ENCODE assay signal across 20 cellular contexts in genomic region chr15:73787621-73788020, GRCh38. TPM values are rescaled to one million over a fixed set of nuclear protein-coding genes. Genes with fewer than 3 reads are reported as not detected.
"Had no signal": no experiment of that assay in that cellular context is flagged by ENCODE, and none has a peak within 500 bp of the region (broad histone marks: within the 10 kb centered on the region; RNA-seq: fewer than 3 reads in every experiment).

No MANE protein-coding gene starts in this region.

- H3K27ac Mint-ChIP-seq: endodermal cell; naive thymus-derived CD4-positive, alpha-beta T cell had no signal

- H3K36me3 ChIP-seq: heart left ventricle, ovary had no signal

- H3K27ac ChIP-seq: heart left ventricle, ovary had no signal

- H3K27me3 ChIP-seq: heart left ventricle, ovary had no signal

- H3K9me3 ChIP-seq: heart left ventricle, ovary had no signal

- H3K4me3 Mint-ChIP-seq: endodermal cell; naive thymus-derived CD4-positive, alpha-beta T cell had no signal

- FAIRE-seq: colon, endothelial cell of umbilical vein, frontal cortex, islet of Langerhans, small intestine had no signal

- H3K9me3 Mint-ChIP-seq: endodermal cell; naive thymus-derived CD4-positive, alpha-beta T cell had no signal

- ATAC-seq: heart left ventricle; left lobe of liver; naive thymus-derived CD4-positive, alpha-beta T cell; right cardiac atrium had no signal

- H3K4me3 ChIP-seq: heart left ventricle, ovary had no signal

- H3K4me1 Mint-ChIP-seq: naive thymus-derived CD4-positive, alpha-beta T cell had no signal

- DNase-seq: effector CD4-positive, alpha-beta T cell; endodermal cell; heart left ventricle; hippocampal formation; kidney glomerular epithelial cell; mammary epithelial cell; naive thymus-derived CD4-positive, alpha-beta T cell; nucleus accumbens; ovary; small intestine; stimulated activated CD4-positive, alpha-beta T cell treated with anti-CD3 and anti-CD28 coated beads, Interleukin-2, amount 100 ng/mL, for 48 hours; stimulated activated naive CD4-positive, alpha-beta T cell treated with Interleukin-2 at 50 U/mL for 16 hours; trophoblast cell had no signal

- H3K36me3 Mint-ChIP-seq: naive thymus-derived CD4-positive, alpha-beta T cell had no signal

RNA-seq across cellular contexts. Expression of gene INSYN1, which starts 34.5 kb away (rescaled TPM):
- total RNA-seq: mononuclear cell; naive thymus-derived CD4-positive, alpha-beta T cell had no signal
